Comparison of ENCODE assay signal across 1 cellular context in the genomic region with DNA sequence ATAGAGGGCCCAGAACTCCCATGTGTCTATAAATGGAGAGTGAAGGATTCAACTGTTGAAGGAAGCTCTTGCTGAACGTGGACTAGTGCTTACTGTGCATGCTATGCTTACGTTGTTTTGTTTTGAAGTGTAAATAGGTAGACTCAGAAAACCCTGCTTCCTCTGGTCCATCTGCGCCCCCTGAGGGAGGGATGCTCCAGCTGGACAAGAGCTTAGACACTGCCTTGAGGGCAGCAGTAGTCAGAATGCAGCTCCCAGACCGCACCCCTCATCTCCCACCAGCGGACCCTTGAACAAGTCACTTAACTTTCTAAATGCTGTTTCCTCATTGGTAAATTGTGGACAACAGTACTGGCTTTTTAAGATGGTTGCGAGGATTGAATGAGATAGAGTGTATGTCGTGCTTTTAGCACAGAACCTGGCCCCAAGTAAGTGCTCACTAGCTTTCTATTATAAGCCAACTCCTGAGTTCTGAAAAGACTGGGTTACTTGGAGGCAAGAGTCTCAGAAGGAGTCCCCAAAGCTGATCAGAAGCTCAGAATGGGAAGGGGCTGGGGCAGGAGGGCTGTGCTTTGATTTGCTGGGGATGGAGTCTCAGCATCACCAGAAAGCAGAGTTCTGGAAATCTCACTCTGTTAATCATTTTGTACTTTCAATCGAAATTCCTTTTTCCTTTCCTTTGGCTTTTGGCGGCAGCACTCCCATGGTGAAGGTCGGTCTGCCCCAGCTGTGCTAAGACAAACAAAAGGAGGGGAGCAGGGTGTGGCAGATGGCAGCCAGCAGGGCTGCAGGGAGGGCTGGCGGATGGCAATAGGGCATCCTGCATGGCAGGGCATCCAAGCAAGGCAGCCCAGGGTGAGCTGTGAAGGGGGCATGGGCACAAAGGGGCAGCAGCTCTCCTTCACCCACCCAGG.
TF ChIP-seq lines count a peak whose summit lies in the region.

No MANE protein-coding gene starts in this region.

TF ChIP-seq in GM12878, 131 proteins besides CTCF, POLR2A, EP300 and RAD21:
- TF ChIP-seq SIX5 (IDR thresholded peaks at IDR 0.05; ENCODE audit: low read depth, low read length, severe bottlenecking): no peak
- TF ChIP-seq POLR2AphosphoS2 (IDR thresholded peaks at IDR 0.05; ENCODE audit: low read depth, low read length): peak; percentile 38; the same call in 1 of the 2 replicates
